ENCODE assay signal across 1 cellular context in genomic region chr20:31567380-31567720, GRCh38.
TF ChIP-seq lines count a peak whose summit lies in the region.

No MANE protein-coding gene starts in this region.

TF ChIP-seq in H1, 55 proteins besides CTCF, POLR2A, EP300 and RAD21:
- no peak for TF ChIP-seq SUZ12 (IDR thresholded peaks at IDR 0.05; ENCODE audit: low read length)
- TF ChIP-seq HDAC2 (IDR thresholded peaks at IDR 0.05; ENCODE audit: borderline replicate concordance in 1 of 2, low read depth in 2 of 2, low read length in 2 of 2): no peak
- TF ChIP-seq ATF2 (IDR thresholded peaks at IDR 0.05; ENCODE audit: low read length): no peak
- no peak for TF ChIP-seq RFX5 (IDR thresholded peaks at IDR 0.05; ENCODE audit: borderline replicate concordance, low read depth, low read length)
- no peak for TF ChIP-seq KDM4A (IDR thresholded peaks at IDR 0.05; ENCODE audit: low read depth, low read length, severe bottlenecking)
- no peak for TF ChIP-seq CEBPB (IDR thresholded peaks at IDR 0.05; ENCODE audit: low read depth, low read length)
- no peak for TF ChIP-seq CHD7 (IDR thresholded peaks at IDR 0.05; ENCODE audit: insufficient replicate concordance, low read length)
- TF ChIP-seq TCF12 (IDR thresholded peaks at IDR 0.05; ENCODE audit: low read depth, low read length): no peak
- no peak for TF ChIP-seq TEAD4 (IDR thresholded peaks at IDR 0.05; ENCODE audit: low read depth, low read length)
- TF ChIP-seq FOSL1 (IDR thresholded peaks at IDR 0.05; ENCODE audit: insufficient read depth, low read depth, low read length): no peak
- no peak for TF ChIP-seq RXRA (IDR thresholded peaks at IDR 0.05; ENCODE audit: insufficient read depth, low read depth, low read length)
- TF ChIP-seq RBBP5 (IDR thresholded peaks at IDR 0.05; ENCODE audit: borderline replicate concordance, low read depth, low read length): no peak
- TF ChIP-seq MAX (IDR thresholded peaks at IDR 0.05): no peak
- no peak for TF ChIP-seq SIRT6 (IDR thresholded peaks at IDR 0.05; ENCODE audit: low read length)
- no peak for TF ChIP-seq YY1 (IDR thresholded peaks at IDR 0.05; ENCODE audit: low read depth, low read length)
- no peak for TF ChIP-seq CBX5 (IDR thresholded peaks at IDR 0.05; ENCODE audit: low read depth, low read length)
- TF ChIP-seq CHD1 (IDR thresholded peaks at IDR 0.05; ENCODE audit: low read depth, low read length): no peak
- no peak for TF ChIP-seq RNF2 (IDR thresholded peaks at IDR 0.05; ENCODE audit: borderline replicate concordance, low read depth, low read length, missing control alignments, poor library complexity, severe bottlenecking)
